7 cellular contexts compared by ENCODE assay signal in genomic region chr7:100584046-100584676, GRCh38. TPM values are rescaled to one million over a fixed set of nuclear protein-coding genes. Genes with fewer than 3 reads are reported as not detected.
A peak's percentile ranks its signal among the peaks of the same experiment; 100 is the strongest.
DNase-seq lines count a peak whose midpoint lies in the region; ATAC-seq and TF ChIP-seq lines count a peak whose summit lies in the region.

No MANE protein-coding gene starts in this region.

- H3K4me1 Mint-ChIP-seq in glutamatergic neuron (ENCODE audit: low read depth, unreplicated experiment): peaks cover 22% of the 10 kb centered on the region

- TF ChIP-seq CTCF in glutamatergic neuron (IDR thresholded peaks at IDR 0.05; ENCODE audit: partially characterized antibody, unreplicated experiment): no peak
- TF ChIP-seq CTCF in smooth muscle cell (IDR thresholded peaks at IDR 0.05; ENCODE audit: borderline replicate concordance, insufficient read depth, poor library complexity, severe bottlenecking): no peak

- H3K4me2 ChIP-seq in smooth muscle cell: peak overlapping the region; percentile 83

- peaks cover 12% of the 10 kb centered on the region for H3K9me3 Mint-ChIP-seq in glutamatergic neuron (ENCODE audit: unreplicated experiment)

- H3K27ac Mint-ChIP-seq in glutamatergic neuron (ENCODE audit: unreplicated experiment): peak overlapping the region; percentile 98

- H3K9ac ChIP-seq in HUES48 (ENCODE audit: low read depth, low read length): 0 out of 2 replicates have a peak overlapping the region, but pooled peaks have one; percentile 87
- H3K9ac ChIP-seq in smooth muscle cell (ENCODE audit: low read depth): no peak overlapping the region

- peaks cover 13% of the 10 kb centered on the region for H3K79me2 ChIP-seq in smooth muscle cell (ENCODE audit: low read depth)

- H3K36me3 ChIP-seq in HUES48 (ENCODE audit: control insufficient read depth, insufficient read depth, low read length) (peaks cover 28% of the 10 kb centered on the region), smooth muscle cell (ENCODE audit: low read depth) (peaks cover 6% of the 10 kb centered on the region)

- H4K20me1 ChIP-seq in smooth muscle cell (ENCODE audit: low read depth): peaks cover 41% of the 10 kb centered on the region

- DNase-seq in UCSD-AML1 (lab: John Stamatoyannopoulos, UW; ENCODE audit: unreplicated experiment) (peak; percentile 28), glutamatergic neuron (no peak), smooth muscle cell (lab: John Stamatoyannopoulos, UW; ENCODE audit: unreplicated experiment) (no peak), NCI-H2029 treated with DMSO at 0.1 percent for 48 hours (lab: John Stamatoyannopoulos, UW) (no peak)

- ATAC-seq in HG02678 (IDR thresholded peaks at IDR 0.05; ENCODE audit: unreplicated experiment) (no peak), GM21717 (IDR thresholded peaks at IDR 0.05; ENCODE audit: unreplicated experiment) (no peak)

- H3K9me3 ChIP-seq in HUES48 (ENCODE audit: control insufficient read depth, insufficient read depth, low read length) (no peaks in the 10 kb centered on the region), smooth muscle cell (replicated peaks; ENCODE audit: low read depth) (no peaks in the 10 kb centered on the region)

- no peak overlapping the region for H2AFZ ChIP-seq in smooth muscle cell (ENCODE audit: low read depth)

- peak overlapping the region; percentile 98 for H3K27ac ChIP-seq in HUES48 (ENCODE audit: low read depth, low read length)
- peak overlapping the region; percentile 83 for H3K27ac ChIP-seq in smooth muscle cell (ENCODE audit: low read depth)

- no peaks in the 10 kb centered on the region for H3K36me3 Mint-ChIP-seq in glutamatergic neuron (ENCODE audit: unreplicated experiment)

- H3K27me3 ChIP-seq in HUES48 (ENCODE audit: control insufficient read depth, insufficient read depth, low read length) (no peaks in the 10 kb centered on the region), smooth muscle cell (ENCODE audit: low read depth) (no peaks in the 10 kb centered on the region)

- peak overlapping the region; percentile 91 for H3K4me3 ChIP-seq in HUES48 (ENCODE audit: low read depth, low read length)
- peak overlapping the region; percentile 75 for H3K4me3 ChIP-seq in smooth muscle cell

- peak overlapping the region; percentile 99 for H3K4me3 Mint-ChIP-seq in glutamatergic neuron (ENCODE audit: unreplicated experiment)

- H3K4me1 ChIP-seq in HUES48 (ENCODE audit: control insufficient read depth, insufficient read depth, low read length): peaks cover 18% of the 10 kb centered on the region
- H3K4me1 ChIP-seq in smooth muscle cell (ENCODE audit: low read depth): peaks cover 16% of the 10 kb centered on the region

- whole genome bisulfite sequencing in smooth muscle cell (ENCODE audit: low lambda C conversion rate): 54% methylated on average over 11 of the region's 15 CpGs

- H3K27me3 Mint-ChIP-seq in glutamatergic neuron (ENCODE audit: unreplicated experiment): peaks cover 13% of the 10 kb centered on the region

- peaks cover 11% of the 10 kb centered on the region for H3F3A ChIP-seq in smooth muscle cell (ENCODE audit: low read depth)

RNA-seq across cellular contexts. Expression of gene LRCH4, which starts 1.8 kb away (rescaled TPM):
- total RNA-seq in glutamatergic neuron (ENCODE audit: unreplicated experiment): 166 TPM
- total RNA-seq in smooth muscle cell: 31.9 and 48.2 TPM in 2 replicates
- polyA plus RNA-seq in smooth muscle cell: 58.5 and 68.2 TPM in 2 replicates

RNA-seq across cellular contexts. Expression of gene FBXO24, which starts 2.0 kb away (rescaled TPM):
- 0.49 TPM for total RNA-seq in glutamatergic neuron (ENCODE audit: unreplicated experiment)
- 0.22 and 0.67 TPM in 2 replicates for total RNA-seq in smooth muscle cell
- polyA plus RNA-seq in smooth muscle cell: 0.61 and 1.2 TPM in 2 replicates

RNA-seq across cellular contexts. Expression of gene SAP25, which starts 10.5 kb away (rescaled TPM):
- total RNA-seq in glutamatergic neuron (ENCODE audit: unreplicated experiment) (8.0 TPM), smooth muscle cell (not detected in 2 replicates)
- polyA plus RNA-seq in smooth muscle cell: 1.9 and 2.6 TPM in 2 replicates

RNA-seq across cellular contexts. Expression of gene PCOLCE, which starts 18.0 kb away (rescaled TPM):
- total RNA-seq in glutamatergic neuron (ENCODE audit: unreplicated experiment) (33.9 TPM), smooth muscle cell (169 TPM in 2 replicates)
- 526 and 754 TPM in 2 replicates for polyA plus RNA-seq in smooth muscle cell

RNA-seq across cellular contexts. Expression of gene MOSPD3, which starts 28.2 kb away (rescaled TPM):
- total RNA-seq in glutamatergic neuron (ENCODE audit: unreplicated experiment) (37.1 TPM), smooth muscle cell (10.5 and 12.1 TPM in 2 replicates)
- polyA plus RNA-seq in smooth muscle cell: 46.9 and 47.8 TPM in 2 replicates
